ENCODE assay signal across 1 cellular context in genomic region chr14:55411426-55412389, GRCh38.
TF ChIP-seq lines count a peak whose summit lies in the region.

Gene ATG14, minus strand, starts transcription at chr14:55411830. Its CDS starts 8 bp downstream, at chr14:55411822.

TF ChIP-seq in SK-N-SH, 30 proteins besides CTCF, POLR2A, EP300 and RAD21 (continued from another document):
- TF ChIP-seq FOXM1 (IDR thresholded peaks at IDR 0.05; ENCODE audit: low read depth): no peak
- TF ChIP-seq NRF1 (IDR thresholded peaks at IDR 0.05; ENCODE audit: low read depth, low read length): no peak
- TF ChIP-seq REST (IDR thresholded peaks at IDR 0.05; ENCODE audit: low read depth, low read length): peak; percentile 15; the same call in 1 of the 2 replicates
- peak; percentile 80; the same call in 1 of the 2 replicates for TF ChIP-seq POLR2AphosphoS5 (IDR thresholded peaks at IDR 0.05; ENCODE audit: low read depth, low read length)
- peak; percentile 66; the same call in 1 of the 2 replicates for TF ChIP-seq ZBTB33 (IDR thresholded peaks at IDR 0.05; ENCODE audit: borderline replicate concordance, low read depth)
- no peak; the same call in 1 of the 2 replicates for TF ChIP-seq RFX5 (IDR thresholded peaks at IDR 0.05; ENCODE audit: low read length)
- no peak for TF ChIP-seq IRF3 (IDR thresholded peaks at IDR 0.05; ENCODE audit: low read depth, low read length)
- peak; percentile 73 for TF ChIP-seq USF2 (IDR thresholded peaks at IDR 0.05; ENCODE audit: borderline replicate concordance, low read depth, low read length)
- peak; percentile 92 for TF ChIP-seq MAX (IDR thresholded peaks at IDR 0.05; ENCODE audit: low read depth)
- peak; percentile 60 for TF ChIP-seq GABPA (IDR thresholded peaks at IDR 0.05; ENCODE audit: low read depth)
TF ChIP-seq in SK-N-SH: peak in this region for 15.
